ENCODE assay signal across 18 cellular contexts in genomic region chr7:165661-166369, GRCh38. TPM values are rescaled to one million over a fixed set of nuclear protein-coding genes. Genes with fewer than 3 reads are reported as not detected.
DNase-seq lines count a peak whose midpoint lies in the region; ATAC-seq and TF ChIP-seq lines count a peak whose summit lies in the region.
"Had no signal": no experiment of that assay in that cellular context is flagged by ENCODE, and none has a peak within 500 bp of the region (broad histone marks: within the 10 kb centered on the region; RNA-seq: fewer than 3 reads in every experiment).

No MANE protein-coding gene starts in this region.

- H3K36me3 Mint-ChIP-seq in Caco-2 (ENCODE audit: insufficient read depth, unreplicated experiment) (no peaks in the 10 kb centered on the region), progenitor cell of endocrine pancreas (ENCODE audit: insufficient read depth) (no peaks in the 10 kb centered on the region)

- no peaks in the 10 kb centered on the region for H3K36me3 ChIP-seq in Caco-2 (ENCODE audit: control insufficient read depth, insufficient read depth, low read length)
- H3K36me3 ChIP-seq: SJCRH30 had no signal

- no TSS peak for BruUV-seq in Caco-2 (replicated peaks; lab: Mats Ljungman, UMichigan)

- CTCF ChIA-PET in Caco-2 (lab: Charles Lee): interaction anchor here (0.7 kb wide), 1 partner anchor 701 kb away, joined by 4 read pairs; no protein-coding TSS in a partner anchor

- peaks cover 31% of the 10 kb centered on the region for H3K4me1 ChIP-seq in Caco-2

- DNase-seq in Caco-2 (peak in 1 of 2 experiments; percentile 32), NOMO-1 treated with DMSO at 0.1 percent for 48 hours (lab: John Stamatoyannopoulos, UW; ENCODE audit: unreplicated experiment) (peak; percentile 14), iPS-NIHi11 (ENCODE audit: low spot score) (peak; percentile 22), progenitor cell of endocrine pancreas (ENCODE audit: low spot score, unreplicated experiment) (no peak), DMS53 treated with DMSO at 0.1 percent for 48 hours (lab: John Stamatoyannopoulos, UW; ENCODE audit: unreplicated experiment) (no peak)
- DNase-seq: activated CD4-positive, alpha-beta T cell treated with anti-CD3 and anti-CD28 coated beads for 48 hours; activated effector memory CD4-positive, alpha-beta T cell treated with anti-CD3 and anti-CD28 coated beads, Interleukin-2, amount 50 U/mL, for 16 hours; central memory CD4-positive, alpha-beta T cell; COR-L47; effector CD8-positive, alpha-beta T cell; head of caudate nucleus; NCI-H1105 treated with DMSO at 0.1 percent for 48 hours; NCI-H526 treated with DMSO at 0.1 percent for 48 hours; OCI-M1; stimulated activated naive CD4-positive, alpha-beta T cell had no signal

- H3K9me3 Mint-ChIP-seq in Caco-2 (ENCODE audit: unreplicated experiment) (no peaks in the 10 kb centered on the region), progenitor cell of endocrine pancreas (ENCODE audit: low read depth) (no peaks in the 10 kb centered on the region)

- H3K4me3 Mint-ChIP-seq in Caco-2 (ENCODE audit: unreplicated experiment) (peak overlapping the region; percentile 42), progenitor cell of endocrine pancreas (ENCODE audit: low read depth) (no peak overlapping the region)

- H3K27ac Mint-ChIP-seq in Caco-2 (ENCODE audit: unreplicated experiment) (no peak overlapping the region), progenitor cell of endocrine pancreas (peak overlapping the region; percentile 87)

- no peaks in the 10 kb centered on the region for H3K9me3 ChIP-seq in Caco-2
- H3K9me3 ChIP-seq: SJCRH30 had no signal

- ATAC-seq in GM21619 (IDR thresholded peaks at IDR 0.05; ENCODE audit: unreplicated experiment): no peak
- ATAC-seq in HG03039 (IDR thresholded peaks at IDR 0.05; ENCODE audit: unreplicated experiment): no peak

- H3K4me3 ChIP-seq in Caco-2 (ENCODE audit: low read depth, low read length): no peak overlapping the region
- H3K4me3 ChIP-seq: SJCRH30 had no signal

- H3K27me3 Mint-ChIP-seq in Caco-2 (ENCODE audit: insufficient read depth, unreplicated experiment) (no peaks in the 10 kb centered on the region), progenitor cell of endocrine pancreas (peaks cover 41% of the 10 kb centered on the region)

- intact Hi-C loops in Caco-2 (cut with micrococcal nuclease; ENCODE audit: unreplicated experiment): loop anchor here (1.0 kb wide), 1 partner anchor 17 kb away; no protein-coding TSS in a partner anchor

- H3K4me1 Mint-ChIP-seq in Caco-2 (ENCODE audit: low read depth, unreplicated experiment): peaks cover 9% of the 10 kb centered on the region
- peaks cover 23% of the 10 kb centered on the region for H3K4me1 Mint-ChIP-seq in progenitor cell of endocrine pancreas (ENCODE audit: low read depth)

- no peaks in the 10 kb centered on the region for H3K27me3 ChIP-seq in Caco-2 (replicated peaks; ENCODE audit: control insufficient read depth, insufficient read depth, low read length)

- POLR2A ChIA-PET in Caco-2 (lab: Charles Lee): no interaction called here

- no peak for TF ChIP-seq CTCF in Caco-2 (IDR thresholded peaks at IDR 0.05; ENCODE audit: insufficient read depth in 1 of 2, low read depth in 1 of 2, low read length in 1 of 2, severe bottlenecking in 1 of 2, unreplicated experiment in 1 of 2)
- no peak for TF ChIP-seq CTCF in progenitor cell of endocrine pancreas (IDR thresholded peaks at IDR 0.05; ENCODE audit: unreplicated experiment)

RNA-seq across cellular contexts. Expression of gene FAM20C, which starts 26.6 kb away (rescaled TPM):
- 34.0 and 37.6 TPM in 2 replicates for total RNA-seq in Caco-2 (2022)
- total RNA-seq in progenitor cell of endocrine pancreas: 32.9 and 33.3 TPM in 2 replicates

Comparison
In these comparisons a context has a peak if more than half of its experiments do, and no peak if none do; other contexts are left out.
1. DNase-seq: peak in NOMO-1 treated with DMSO at 0.1 percent for 48 hours (single experiment) and iPS-NIHi11 (single experiment); none in progenitor cell of endocrine pancreas (single experiment) and DMS53 treated with DMSO at 0.1 percent for 48 hours (single experiment).